In the genomic region with DNA sequence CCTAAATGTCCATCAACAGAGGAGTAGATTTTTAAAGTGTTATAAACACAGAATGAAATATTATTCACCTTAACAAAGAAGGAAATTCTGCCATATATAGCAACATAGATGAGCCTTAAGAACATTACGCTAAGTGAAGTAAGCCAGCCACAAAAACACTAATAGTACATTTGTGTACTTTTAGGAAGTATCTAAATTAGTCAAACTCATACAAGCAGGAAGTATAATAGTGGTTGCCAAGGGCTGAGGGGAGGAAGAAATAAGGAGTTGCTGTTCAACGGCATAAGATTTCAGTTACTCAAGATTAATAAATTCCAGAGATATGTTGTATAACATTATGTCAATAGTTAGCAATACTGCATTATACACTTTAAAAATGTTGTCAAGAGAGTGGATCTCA, we compare ENCODE assay signal across 26 cellular contexts.
DNase-seq lines count a peak whose midpoint lies in the region; ATAC-seq and TF ChIP-seq lines count a peak whose summit lies in the region.
"Had no signal": no experiment of that assay in that cellular context is flagged by ENCODE, and none has a peak within 500 bp of the region (broad histone marks: within the 10 kb centered on the region; RNA-seq: fewer than 3 reads in every experiment).

No MANE protein-coding gene starts in this region.

- H3K9me2 ChIP-seq in PC-3 (replicated peaks; ENCODE audit: low read length) (no peaks in the 10 kb centered on the region), PC-9 (ENCODE audit: insufficient read depth) (no peaks in the 10 kb centered on the region)

- TF ChIP-seq CTCF in PC-3 (conservative IDR thresholded peaks at IDR 0.05; ENCODE audit: low read depth, low read length) (no peak), PC-9 (conservative IDR thresholded peaks at IDR 0.05) (no peak)

- H3K27ac ChIP-seq in PC-3 (ENCODE audit: low read length) (no peak overlapping the region), PC-9 (no peak overlapping the region)
- H3K27ac ChIP-seq: cardiac muscle cell, transverse colon had no signal

- H3K4me2 ChIP-seq in PC-3 (ENCODE audit: low read length) (no peak overlapping the region), PC-9 (no peak overlapping the region)

- no TSS peak for BruUV-seq in PC-3 (replicated peaks; lab: Mats Ljungman, UMichigan)
- no TSS peak for BruUV-seq in PC-9 (replicated peaks; lab: Mats Ljungman, UMichigan)

- CTCF ChIA-PET in PC-3 (lab: Charles Lee) = no interaction called here
- CTCF ChIA-PET in PC-9 (lab: Charles Lee) = no interaction called here

- H3K36me3 ChIP-seq in PC-3 (ENCODE audit: low read depth, low read length) = no peaks in the 10 kb centered on the region
- H3K36me3 ChIP-seq in PC-9 (ENCODE audit: low read depth) = no peaks in the 10 kb centered on the region
- H3K36me3 ChIP-seq: cardiac muscle cell, transverse colon had no signal

- no peaks in the 10 kb centered on the region for H3K9me3 ChIP-seq in PC-3 (ENCODE audit: low read length)
- H3K9me3 ChIP-seq in PC-9 (ENCODE audit: insufficient read depth, low read depth) = peaks cover 11% of the 10 kb centered on the region
- H3K9me3 ChIP-seq: transverse colon had no signal

- POLR2A ChIA-PET in PC-3 (lab: Charles Lee; ENCODE audit: unreplicated experiment) = no interaction called here
- POLR2A ChIA-PET in PC-9 (lab: Charles Lee; ENCODE audit: unreplicated experiment) = no interaction called here

- H3K4me1 ChIP-seq in PC-3 (ENCODE audit: insufficient read depth, low read length) (peaks cover 24% of the 10 kb centered on the region), PC-9 (replicated peaks; ENCODE audit: insufficient read depth) (peaks cover 26% of the 10 kb centered on the region)
- H3K4me1 ChIP-seq: transverse colon had no signal

- H2AFZ ChIP-seq in PC-3 (ENCODE audit: low read length) (no peak overlapping the region), PC-9 (no peak overlapping the region)

- H3K27me3 ChIP-seq in PC-3 (ENCODE audit: low read length) = peaks cover 21% of the 10 kb centered on the region
- H3K27me3 ChIP-seq in PC-9 (ENCODE audit: insufficient read depth, low read depth) = no peaks in the 10 kb centered on the region
- H3K27me3 ChIP-seq: cardiac muscle cell, transverse colon had no signal

- intact Hi-C loops in PC-3 (cut with micrococcal nuclease) (no loop called here), Right ventricle myocardium superior (cut with DNase I) (no loop called here), PC-9 (cut with micrococcal nuclease; ENCODE audit: unreplicated experiment) (no loop called here)

- no peaks in the 10 kb centered on the region for H4K20me1 ChIP-seq in PC-3 (ENCODE audit: low read length)
- H4K20me1 ChIP-seq in PC-9 (ENCODE audit: insufficient read depth) = no peaks in the 10 kb centered on the region

- peak; percentile 24 for DNase-seq in CD1c-positive myeloid dendritic cell (ENCODE audit: extremely low spot score)
- DNase-seq in PC-3 = peak; percentile 43
- no peak for DNase-seq in glomerular visceral epithelial cell (ENCODE audit: extremely low spot score)
- no peak for DNase-seq in Right ventricle myocardium superior
- DNase-seq in PC-9 = no peak
- DNase-seq in NCI-H2196 treated with DMSO at 0.1 percent for 48 hours (lab: John Stamatoyannopoulos, UW; ENCODE audit: unreplicated experiment) = no peak
- DNase-seq: activated CD4-positive, alpha-beta T cell treated with anti-CD3 and anti-CD28 coated beads for 48 hours; activated naive CD4-positive, alpha-beta T cell treated with anti-CD3 and anti-CD28 coated beads, Interleukin-2, amount 10 ng/mL, durations not matched to agents 7 days and 5 days; activated T-cell treated with anti-CD3 and anti-CD28 coated beads, Interleukin-2, amount 50 U/mL, for 48 hours; amygdala; DMS79 treated with DMSO at 0.1 percent for 48 hours; head of caudate nucleus; left colon; MM.1S; NCI-H187 treated with DMSO at 0.1 percent for 48 hours; NCI-H226; NCI-H774; nucleus accumbens; small intestine; stimulated activated CD4-positive, alpha-beta T cell treated with anti-CD3 and anti-CD28 coated beads, Interleukin-4, amount 100 ng/mL, for 1 hour; stimulated activated naive CD8-positive, alpha-beta T cell treated with anti-CD3 and anti-CD28 coated beads, Interleukin-15, Interleukin-2, amounts not matched to agents 100 U/mL and 50 U/mL, for 24 hours; T-cell; transverse colon had no signal

- H3K9ac ChIP-seq in PC-3 (ENCODE audit: low read length) = no peak overlapping the region

- H3K79me2 ChIP-seq in PC-3 (ENCODE audit: low read length) = no peaks in the 10 kb centered on the region
- H3K79me2 ChIP-seq in PC-9 (ENCODE audit: low read depth) = no peaks in the 10 kb centered on the region

- no peaks in the 10 kb centered on the region for H3F3A ChIP-seq in PC-3 (ENCODE audit: low read length, unreplicated experiment)
- peaks cover 21% of the 10 kb centered on the region for H3F3A ChIP-seq in PC-9 (ENCODE audit: insufficient read depth, low read depth)

- H3K4me3 ChIP-seq in PC-3 (ENCODE audit: low read length) (no peak overlapping the region), PC-9 (no peak overlapping the region)
- H3K4me3 ChIP-seq: cardiac muscle cell, transverse colon had no signal

- ATAC-seq in GM19463 (IDR thresholded peaks at IDR 0.05; ENCODE audit: unreplicated experiment) = peak; percentile 48
- peak; percentile 60 for ATAC-seq in HG03442 (IDR thresholded peaks at IDR 0.05; ENCODE audit: unreplicated experiment)
- ATAC-seq in PC-3 = peak; percentile 52
- ATAC-seq in Right ventricle myocardium superior (ENCODE audit: poor library complexity) = no peak
- ATAC-seq: left colon; stimulated activated naive CD8-positive, alpha-beta T cell treated with anti-CD3 and anti-CD28 coated beads, Interleukin-15, Interleukin-2, amounts not matched to agents 100 U/mL and 50 U/mL, for 24 hours; T-cell had no signal

Comparison
In these comparisons a context has a peak if more than half of its experiments do, and no peak if none do; other contexts are left out.
1. DNase-seq: peak in CD1c-positive myeloid dendritic cell (single experiment) and PC-3 (single experiment); none in glomerular visceral epithelial cell (single experiment), Right ventricle myocardium superior (single experiment), PC-9 (0 of 2) and NCI-H2196 treated with DMSO at 0.1 percent for 48 hours (single experiment).